In the genomic region with DNA sequence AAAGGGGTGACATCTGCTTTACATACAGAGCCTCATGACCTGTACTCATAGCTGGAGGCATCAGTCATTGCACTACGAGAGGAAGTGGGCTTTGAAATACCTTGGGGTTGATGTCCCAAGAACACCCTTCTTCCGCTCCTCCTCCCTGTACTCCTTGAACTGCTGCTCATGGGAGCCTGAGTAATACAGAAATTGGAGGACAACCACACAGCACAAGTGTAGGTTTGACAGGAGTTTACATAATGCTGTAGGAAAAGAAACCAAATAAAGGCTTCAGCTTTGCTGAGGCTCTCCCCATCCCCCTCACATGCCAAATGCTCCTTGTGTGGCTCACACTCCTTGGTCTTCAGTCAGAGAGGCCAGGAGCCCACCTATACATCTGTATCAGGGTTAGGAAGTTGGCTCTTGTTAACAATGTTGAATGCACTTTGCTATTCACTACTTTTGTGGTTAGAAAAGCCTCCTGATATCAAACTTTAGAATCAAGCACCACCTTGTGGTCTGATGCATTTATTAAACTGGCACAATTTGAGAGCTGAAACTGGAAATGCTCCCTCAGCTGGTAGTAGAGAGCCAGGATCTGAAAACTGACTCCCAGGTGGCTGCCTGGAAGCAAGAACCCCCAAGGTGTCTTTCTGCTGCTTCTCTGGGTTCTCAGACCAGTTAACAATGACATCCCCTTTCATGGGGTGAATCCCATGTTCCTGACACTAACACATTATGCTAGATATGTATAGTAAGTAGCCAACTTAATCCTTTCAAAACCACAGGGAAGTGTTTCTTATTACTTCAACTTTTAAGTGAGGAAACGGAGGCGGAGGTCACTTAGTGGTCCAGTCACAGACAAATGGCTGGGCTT, we compare ENCODE assay signal across 8 cellular contexts. TPM values are rescaled to one million over a fixed set of nuclear protein-coding genes. Genes with fewer than 3 reads are reported as not detected.
DNase-seq lines count a peak whose midpoint lies in the region; ATAC-seq, FAIRE-seq and TF ChIP-seq lines count a peak whose summit lies in the region.

No MANE protein-coding gene starts in this region.

- H2BK12ac ChIP-seq in H1 (ENCODE audit: low read depth, low read length) = 0 out of 2 replicates have a peak overlapping the region, but pooled peaks have one; percentile 20

- peaks cover 25% of the 10 kb centered on the region for H3K4me1 Mint-ChIP-seq in mesothelial cell of epicardium

- ATAC-seq in GM18498 (IDR thresholded peaks at IDR 0.05; ENCODE audit: unreplicated experiment) = no peak

- no peak overlapping the region for H3K27ac Mint-ChIP-seq in mesothelial cell of epicardium

- H3K23ac ChIP-seq in H1 (ENCODE audit: insufficient read length) = no peak overlapping the region

- no peak overlapping the region for H4K91ac ChIP-seq in H1 (replicated peaks; ENCODE audit: insufficient read length, low read length)

- WGBS in H1 (ENCODE audit: extremely low coverage in 1 of 2, insufficient coverage in 1 of 2, insufficient read length in 1 of 2, insufficient replicate concordance in 2 of 2, low coverage in 1 of 2, low lambda C conversion rate in 2 of 2, missing lambda C conversion rate in 1 of 2), 2 experiments = 91% methylated on average over 4 of the region's 4 CpGs; no CpG with 5 or more reads in 1 of the 2 experiments
- 77% methylated on average over 4 of the region's 4 CpGs for WGBS in suprapubic skin

- H2BK15ac ChIP-seq in H1 (ENCODE audit: low read length) = no peak overlapping the region; the same call in 1 of the 2 replicates

- no peaks in the 10 kb centered on the region for H4K20me1 ChIP-seq in H1 (replicated peaks in 1 of 2; ENCODE audit: control insufficient read depth in 1 of 2, insufficient read depth in 2 of 2, low read length in 2 of 2)

- H3K18ac ChIP-seq in H1 (ENCODE audit: extremely low read depth, low read length) = no peak overlapping the region

- H3K36me3 Mint-ChIP-seq in mesothelial cell of epicardium = no peaks in the 10 kb centered on the region

- H4K8ac ChIP-seq in H1 (ENCODE audit: extremely low read depth, insufficient read depth, low read length) = no peak overlapping the region

- DNase-seq in D721Med (ENCODE audit: insufficient read length, low spot score) (no peak), HAP-1 (ENCODE audit: low spot score in 2 of 2) (peak; percentile 35 to 57), NCI-H2196 treated with DMSO at 0.1 percent for 48 hours (lab: John Stamatoyannopoulos, UW; ENCODE audit: unreplicated experiment) (peak; percentile 11), H1 (ENCODE audit: low read depth in 1 of 2, low spot score in 2 of 2) (peak in 1 of 2 experiments; percentile 15), mesothelial cell of epicardium (ENCODE audit: low spot score in 2 of 2, unreplicated experiment in 2 of 2) (no peak), suprapubic skin (ENCODE audit: low spot score in 2 of 2) (no peak)
- DNase-seq in activated CD4-positive, alpha-beta T cell treated with anti-CD3 and anti-CD28 coated beads for 48 hours = peak; percentile 44

- TF ChIP-seq POLR2A in H1 (IDR thresholded peaks at IDR 0.05; ENCODE audit: control extremely low read depth in 1 of 2, low read depth in 2 of 2, low read length in 2 of 2) = no peak
- no peak for TF ChIP-seq POLR2A in suprapubic skin (IDR thresholded peaks at IDR 0.05)

- H3K4me3 ChIP-seq in HAP-1 (no peak overlapping the region), H1 (ENCODE audit: extremely low read depth in 1 of 4, insufficient read depth in 2 of 4, low read depth in 3 of 4, low read length in 4 of 4) (no peak overlapping the region), suprapubic skin (no peak overlapping the region)

- H3K4me2 ChIP-seq in H1 (ENCODE audit: insufficient read depth in 1 of 2, low read depth in 2 of 2, low read length in 2 of 2) = no peak overlapping the region

- FAIRE-seq in D721Med (lab: Jason Lieb, UNC) = no peak
- peak; percentile 82 for FAIRE-seq in H1 (lab: Jason Lieb, UNC)

- H2AK5ac ChIP-seq in H1 (ENCODE audit: low read depth, low read length) = no peak overlapping the region

- H3K23me2 ChIP-seq in H1 (ENCODE audit: low read depth, low read length) = no peaks in the 10 kb centered on the region

- H3K9ac ChIP-seq in H1 (replicated peaks in 1 of 4; ENCODE audit: extremely low read depth in 1 of 4, low read depth in 3 of 4, low read length in 3 of 4) = no peak overlapping the region

- no peak overlapping the region for H2BK120ac ChIP-seq in H1 (replicated peaks; ENCODE audit: low read depth, low read length)

- H3K4me1 ChIP-seq in HAP-1 = peaks cover 9% of the 10 kb centered on the region
- H3K4me1 ChIP-seq in H1 (replicated peaks in 1 of 4; ENCODE audit: control insufficient read depth in 3 of 4, insufficient read depth in 4 of 4, low read length in 3 of 4) = peaks cover 0 to 7% (median 1%) of the 10 kb centered on the region in 4 experiments; a peak in 2 of 7 replicates
- H3K4me1 ChIP-seq in suprapubic skin = peaks cover 12% of the 10 kb centered on the region

- no peak overlapping the region for H3K14ac ChIP-seq in H1 (ENCODE audit: insufficient read length)

- H2BK20ac ChIP-seq in H1 (ENCODE audit: low read length) = no peak overlapping the region

- H3K27ac ChIP-seq in H1 (ENCODE audit: low read depth, low read length) (no peak overlapping the region), suprapubic skin (no peak overlapping the region)

- H3K4ac ChIP-seq in H1 (replicated peaks; ENCODE audit: insufficient read length, low read depth, low read length) = no peak overlapping the region

- no peak overlapping the region for H3K56ac ChIP-seq in H1 (replicated peaks; ENCODE audit: insufficient read length, low read depth, low read length)

- H4K5ac ChIP-seq in H1 (ENCODE audit: insufficient read length, low read depth, low read length) = no peak overlapping the region

- H3K4me3 Mint-ChIP-seq in mesothelial cell of epicardium = no peak overlapping the region

- H3K9me3 ChIP-seq in HAP-1 (no peaks in the 10 kb centered on the region), H1 (ENCODE audit: insufficient read depth in 2 of 2, low read depth in 1 of 2, low read length in 1 of 2) (no peaks in the 10 kb centered on the region), suprapubic skin (no peaks in the 10 kb centered on the region)

- CTCF ChIA-PET in H1 (lab: Charles Lee; ENCODE audit: partially characterized antibody) = interaction anchor here (0.6 to 2.2 kb wide), 23 partner anchors 10 to 650 kb away, joined by 3 to 14 read pairs (median 3); partner anchors contain the start of gene EDN1

- no peaks in the 10 kb centered on the region for H3K27me3 Mint-ChIP-seq in mesothelial cell of epicardium (ENCODE audit: low read depth)

- TF ChIP-seq RAD21 in H1 (IDR thresholded peaks at IDR 0.05 in 1 of 2, conservative IDR thresholded peaks at IDR 0.05 in 1 of 2; ENCODE audit: low read depth in 2 of 2, low read length in 2 of 2) = peak; percentile 74 to 79

- no peaks in the 10 kb centered on the region for H3K79me2 ChIP-seq in H1 (ENCODE audit: control insufficient read depth in 1 of 2, insufficient read depth in 2 of 2, low read length in 2 of 2)

- peak overlapping the region; percentile 87; the same call in 1 of the 2 replicates for H2AFZ ChIP-seq in H1 (ENCODE audit: low read length)

- no peaks in the 10 kb centered on the region for H3K79me1 ChIP-seq in H1 (ENCODE audit: low read depth, low read length)

- no peaks in the 10 kb centered on the region for H3K36me3 ChIP-seq in HAP-1 (replicated peaks)
- no peaks in the 10 kb centered on the region for H3K36me3 ChIP-seq in H1 (ENCODE audit: control insufficient read depth in 2 of 4, insufficient read depth in 4 of 4, low read length in 3 of 4)
- no peaks in the 10 kb centered on the region for H3K36me3 ChIP-seq in suprapubic skin

- TF ChIP-seq EP300 in H1 (IDR thresholded peaks at IDR 0.05; ENCODE audit: borderline replicate concordance in 1 of 2, low read depth in 2 of 2, low read length in 2 of 2) (no peak), suprapubic skin (IDR thresholded peaks at IDR 0.05) (no peak)

- H3K9me3 Mint-ChIP-seq in mesothelial cell of epicardium = no peaks in the 10 kb centered on the region

- in situ Hi-C loops in HAP-1 (cut with MboI; ENCODE audit: low sequenced_read_pairs) = no loop called here

- POLR2A ChIA-PET in H1 (lab: Charles Lee; ENCODE audit: partially characterized antibody) = no interaction called here

- H3K27me3 ChIP-seq in HAP-1 (ENCODE audit: low read depth) (no peaks in the 10 kb centered on the region), H1 (replicated peaks in 1 of 4; ENCODE audit: control insufficient read depth in 3 of 4, extremely low read depth in 1 of 4, insufficient read depth in 3 of 4, low read length in 3 of 4) (no peaks in the 10 kb centered on the region), suprapubic skin (no peaks in the 10 kb centered on the region)

- TF ChIP-seq CTCF in D721Med (IDR thresholded peaks at IDR 0.05; ENCODE audit: insufficient read depth, missing control alignments) (peak; percentile 78), H1 (IDR thresholded peaks at IDR 0.05; ENCODE audit: control extremely low read depth in 1 of 3, insufficient read depth in 1 of 3, low read depth in 1 of 3, low read length in 3 of 3) (peak; percentile 2 to 96 (median 66)), mesothelial cell of epicardium (IDR thresholded peaks at IDR 0.05; ENCODE audit: unreplicated experiment) (peak; percentile 48), suprapubic skin (IDR thresholded peaks at IDR 0.05) (peak; percentile 68 to 70)

- H2BK5ac ChIP-seq in H1 (ENCODE audit: low read depth, low read length) = no peak overlapping the region

TF ChIP-seq in H1, 55 proteins besides CTCF, POLR2A, EP300 and RAD21:
- no peak for TF ChIP-seq NANOG (IDR thresholded peaks at IDR 0.05; ENCODE audit: insufficient read depth, low read depth, low read length, poor library complexity, severe bottlenecking)

RNA-seq across cellular contexts. Expression of gene EDN1, which starts 56.2 kb away (rescaled TPM):
- 1.1 and 1.2 TPM in 2 replicates for total RNA-seq in H1 (2021; fragmentation: NEBNext Ultra II Directional; extraction: Animal tissue kit (Norgen Biotek cat#: 25700))
- polyA plus RNA-seq in H1 (2011; rRNA removed) = 0.23 and 0.25 TPM in 2 replicates
- polyA plus RNA-seq in H1 (2011; cell fraction: cytosol; rRNA removed) = 0.44 TPM
- polyA plus RNA-seq in H1 (2011; cell fraction: nucleus; rRNA removed) = 0.64 TPM
- polyA plus RNA-seq in H1 (2012, experiment 1 of 2) = 0.22 to 0.48 TPM (median 0.44 TPM) in 4 replicates
- 0.52 TPM for polyA plus RNA-seq in H1 (2012, experiment 2 of 2)
- polyA plus RNA-seq in H1 (2013, experiment 1 of 2) = 1.1 TPM
- 1.5 TPM for polyA plus RNA-seq in H1 (2013, experiment 2 of 2)
- polyA minus RNA-seq in H1 (2011; rRNA and poly(A)+ RNA removed) = 0.22 and 0.28 TPM in 2 replicates
- polyA minus RNA-seq in H1 (2011; cell fraction: cytosol; rRNA and poly(A)+ RNA removed) = 0.73 TPM
- 0.40 TPM for polyA minus RNA-seq in H1 (2011; cell fraction: nucleus; rRNA and poly(A)+ RNA removed)
- total RNA-seq in mesothelial cell of epicardium (7.4 to 8.9 TPM (median 8.5 TPM) in 3 replicates), suprapubic skin (10 to 100 TPM; 18.7 to 23.3 (median 20.7) TPM)

Comparison
In these comparisons a context has a peak if more than half of its experiments do, and no peak if none do; other contexts are left out.
1. DNase-seq: peak in HAP-1 (2 of 2), NCI-H2196 treated with DMSO at 0.1 percent for 48 hours (single experiment) and activated CD4-positive, alpha-beta T cell treated with anti-CD3 and anti-CD28 coated beads for 48 hours (single experiment); none in D721Med (single experiment), mesothelial cell of epicardium (0 of 2) and suprapubic skin (0 of 2).
2. Peak in every context shown above with its lines, with median percentiles within 50 percentile points of each other: CTCF ChIP-seq.